24 cellular contexts compared by ENCODE assay signal in genomic region chr7:3917466-3917865, GRCh38.
"Had no signal": no experiment of that assay in that cellular context is flagged by ENCODE, and none has a peak within 500 bp of the region (broad histone marks: within the 10 kb centered on the region; RNA-seq: fewer than 3 reads in every experiment).

No MANE protein-coding gene starts in this region.

- H3K36me3 Mint-ChIP-seq: activated naive CD4-positive, alpha-beta T cell treated with anti-CD3 and anti-CD28 coated beads, Interleukin-2, amount 50 U/mL, for 24 hours; natural killer cell had no signal

- H3K27me3 Mint-ChIP-seq: activated naive CD4-positive, alpha-beta T cell treated with anti-CD3 and anti-CD28 coated beads, Interleukin-2, amount 50 U/mL, for 24 hours had no signal

- H3K27ac Mint-ChIP-seq: activated CD8-positive, alpha-beta T cell treated with anti-CD3 and anti-CD28 coated beads for 36 hours; activated naive CD4-positive, alpha-beta T cell treated with anti-CD3 and anti-CD28 coated beads, Interleukin-2, amount 50 U/mL, for 24 hours; activated T-helper 2 cell treated with anti-CD3 and anti-CD28 coated beads, Interferon-gamma antibody, Interleukin-2, Interleukin-4, amounts not matched to agents 10 μg/mL and 5 μg/mL and 100 μg/mL, durations not matched to agents 14 hours and 24 hours and 36 hours; natural killer cell; neural progenitor cell; T-helper 1 cell treated with Interleukin-12 subunit alpha and Interleukin-12 subunit beta and Interleukin-4 antibody, amounts not matched to agents 30 μg/mL and 1 μg/mL, for 36 hours had no signal

- DNase-seq: activated CD4-positive, alpha-beta T cell treated with anti-CD3 and anti-CD28 coated beads, Interleukin-2, amount 50 U/mL, for 1 hour; activated CD4-positive, CD25-positive, alpha-beta regulatory T cell treated with anti-CD3 and anti-CD28 coated beads, Interleukin-2, amount 50 U/mL, for 72 hours; activated CD8-positive, alpha-beta T cell treated with anti-CD3 and anti-CD28 coated beads for 36 hours; activated T-cell treated with anti-CD3 and anti-CD28 coated beads, Interleukin-2, amount 50 U/mL, for 4 hours; anterior cingulate cortex; cerebellar nuclear complex; dorsolateral prefrontal cortex; effector memory CD4-positive, alpha-beta T cell; glutamatergic neuron; left lung; lower lobe of right lung; mesenchymal stem cell; natural killer cell; posterior cingulate gyrus; right cardiac atrium; spleen; stimulated activated naive CD4-positive, alpha-beta T cell treated with Interleukin-2 at 50 U/mL for 16 hours; T-helper 9 cell; testis; transverse colon had no signal

- ATAC-seq: activated CD8-positive, alpha-beta T cell treated with anti-CD3 and anti-CD28 coated beads for 36 hours; activated T-cell treated with anti-CD3 and anti-CD28 coated beads, Interleukin-2, amount 50 U/mL, for 4 hours; left lung; lower lobe of right lung; natural killer cell; right cardiac atrium had no signal

- H3K4me3 Mint-ChIP-seq: activated CD8-positive, alpha-beta T cell treated with anti-CD3 and anti-CD28 coated beads for 36 hours; activated naive CD4-positive, alpha-beta T cell treated with anti-CD3 and anti-CD28 coated beads, Interleukin-2, amount 50 U/mL, for 24 hours; activated T-cell treated with anti-CD3 and anti-CD28 coated beads, Interleukin-2, amount 50 U/mL, for 4 hours; natural killer cell; neural progenitor cell; T-helper 1 cell treated with Interleukin-12 subunit alpha and Interleukin-12 subunit beta and Interleukin-4 antibody, amounts not matched to agents 30 μg/mL and 1 μg/mL, for 36 hours had no signal

- H3K9me3 Mint-ChIP-seq: activated naive CD4-positive, alpha-beta T cell treated with anti-CD3 and anti-CD28 coated beads, Interleukin-2, amount 50 U/mL, for 24 hours; activated T-cell treated with anti-CD3 and anti-CD28 coated beads, Interleukin-2, amount 50 U/mL, for 4 hours; activated T-helper 2 cell treated with anti-CD3 and anti-CD28 coated beads, Interferon-gamma antibody, Interleukin-2, Interleukin-4, amounts not matched to agents 10 μg/mL and 5 μg/mL and 100 μg/mL, durations not matched to agents 14 hours and 24 hours and 36 hours; natural killer cell had no signal
